Comparison of ENCODE assay signal across 9 cellular contexts in genomic region chr10:118595598-118596425, GRCh38. TPM values are rescaled to one million over a fixed set of nuclear protein-coding genes. Genes with fewer than 3 reads are reported as not detected.
DNase-seq lines count a peak whose midpoint lies in the region; ATAC-seq and TF ChIP-seq lines count a peak whose summit lies in the region.
"Had no signal": no experiment of that assay in that cellular context is flagged by ENCODE, and none has a peak within 500 bp of the region (broad histone marks: within the 10 kb centered on the region; RNA-seq: fewer than 3 reads in every experiment).

Gene PRLHR (minus strand): TSS chr10:118595648. CDS start chr10:118595244, 404 bp downstream.

- peaks cover 47% of the 10 kb centered on the region for H3K27me3 ChIP-seq in HUES64 (ENCODE audit: insufficient read depth, low read length)

- H3K36me3 ChIP-seq in HUES64 (ENCODE audit: insufficient read depth, low read length), result no peaks in the 10 kb centered on the region

- peak within 1 kb of the TSS; percentile 60 for H3K4me3 ChIP-seq in HUES64 (ENCODE audit: low read length)
- H3K4me3 ChIP-seq in cardiac fibroblast (replicated peaks in 1 of 2; ENCODE audit: low read depth in 2 of 2, low read length in 2 of 2), result no peak within 1 kb of the TSS

- H3K9ac ChIP-seq in HUES64 (ENCODE audit: low read depth, low read length), result no peak within 1 kb of the TSS

- no peak for TF ChIP-seq CTCF in cardiac fibroblast (IDR thresholded peaks at IDR 0.05; ENCODE audit: low read depth, low read length)

- DNase-seq in Caki2 (ENCODE audit: low read depth) (peak; percentile 12), cardiac fibroblast (ENCODE audit: low read depth in 2 of 2) (peak; percentile 22 to 33), mucosa of gallbladder (ENCODE audit: low spot score) (peak; percentile 49), SKM-1 (lab: John Stamatoyannopoulos, UW; ENCODE audit: unreplicated experiment) (no peak)
- no peak for DNase-seq in stimulated activated naive CD4-positive, alpha-beta T cell (lab: John Stamatoyannopoulos, UW)
- DNase-seq: kidney glomerular epithelial cell had no signal

- H3K4me1 ChIP-seq in HUES64 (ENCODE audit: insufficient read depth, low read length), result peaks cover 9% of the 10 kb centered on the region

- 2% methylated on average over 52 of the region's 52 CpGs for WGBS in HUES64

- H3K27ac ChIP-seq in HUES64 (ENCODE audit: low read depth, low read length), result no peak within 1 kb of the TSS

- ATAC-seq in GM21381 (IDR thresholded peaks at IDR 0.05; ENCODE audit: unreplicated experiment) (no peak), HG03378 (IDR thresholded peaks at IDR 0.05; ENCODE audit: unreplicated experiment) (no peak)

- H3K9me3 ChIP-seq in HUES64 (ENCODE audit: insufficient read depth, low read depth, low read length), result no peaks in the 10 kb centered on the region

- in situ Hi-C loops in Caki2 (cut with HindIII; ENCODE audit: low pct_unique_long_range_greater_than_20kb, low sequenced_read_pairs), result no loop called here

RNA-seq across cellular contexts. Expression of gene PRLHR, which starts in this region (rescaled TPM):
- total RNA-seq in Caki2 (2014; rRNA removed; shearing (Covaris generic); ENCODE audit: low replicate concordance), result not detected in 2 replicates
- not detected for polyA plus RNA-seq in HUES64 (2013, experiment 1 of 2)
- not detected for polyA plus RNA-seq in HUES64 (2013, experiment 2 of 2)
- total RNA-seq in mucosa of gallbladder, result 0.17 TPM

Comparison
In these comparisons a context has a peak if more than half of its experiments do, and no peak if none do; other contexts are left out.
1. Peak in DNase-seq in Caki2; RNA of the gene not detected or under 1 TPM.
2. Peak in DNase-seq in mucosa of gallbladder; RNA of the gene not detected or under 1 TPM.
3. DNase-seq: peak in cardiac fibroblast (2 of 2); none in stimulated activated naive CD4-positive, alpha-beta T cell (0 of 6) and SKM-1 (single experiment).